ENCODE assay signal across 9 cellular contexts in genomic region chr6:83368582-83368981, GRCh38.
"Had no signal": no experiment of that assay in that cellular context is flagged by ENCODE, and none has a peak within 500 bp of the region (broad histone marks: within the 10 kb centered on the region; RNA-seq: fewer than 3 reads in every experiment).

No MANE protein-coding gene starts in this region.

- H3K4me2 ChIP-seq: GM23338 had no signal

- DNase-seq: H9, HCEC 1CT, IMR-90, KG1 had no signal

- H3K4me3 ChIP-seq: GM23338, K562 had no signal

- H3K4me1 Mint-ChIP-seq: GM23338, H9 had no signal

- H3K9me3 Mint-ChIP-seq: GM23338, H9 had no signal

- FAIRE-seq: H1, H54, HTR-8/SVneo, K562 had no signal

- H3K4me3 Mint-ChIP-seq: GM23338, H9 had no signal

- ATAC-seq: GM23338, K562 had no signal

- H3K27ac Mint-ChIP-seq: GM23338 had no signal

- H2AFZ ChIP-seq: GM23338 had no signal
